Comparison of ENCODE assay signal across 8 cellular contexts in genomic region chr1:212700597-212700891, GRCh38. TPM values are rescaled to one million over a fixed set of nuclear protein-coding genes. Genes with fewer than 3 reads are reported as not detected.
A peak's percentile ranks its signal among the peaks of the same experiment; 100 is the strongest.
DNase-seq lines count a peak whose midpoint lies in the region; ATAC-seq and TF ChIP-seq lines count a peak whose summit lies in the region.

No MANE protein-coding gene starts in this region.

- DNase-seq in NCI-H82 (lab: John Stamatoyannopoulos, UW), result peak; percentile 61
- no peak for DNase-seq in NCI-H82 treated with DMSO at 0.1 percent for 48 hours (lab: John Stamatoyannopoulos, UW; ENCODE audit: unreplicated experiment)
- DNase-seq in activated CD8-positive, alpha-beta T cell treated with anti-CD3 and anti-CD28 coated beads, Interleukin-2, amount 10 ng/mL, durations not matched to agents 7 days and 5 days, result no peak
- DNase-seq in stomach, result no peak
- no peak for DNase-seq in OCI-M2 (lab: John Stamatoyannopoulos, UW; ENCODE audit: unreplicated experiment)
- no peak for DNase-seq in NCI-H146 (lab: John Stamatoyannopoulos, UW)

- H3K4me3 Mint-ChIP-seq in activated CD8-positive, alpha-beta T cell treated with anti-CD3 and anti-CD28 coated beads, Interleukin-2, amount 10 ng/mL, durations not matched to agents 7 days and 5 days, result peak overlapping the region; percentile 87

- no peak for TF ChIP-seq CTCF in stomach (IDR thresholded peaks at IDR 0.05)

- no peak for TF ChIP-seq POLR2A in stomach (IDR thresholded peaks at IDR 0.05)

- intact Hi-C loops in stomach (cut with DNase I; ENCODE audit: low total_unique reads), result no loop called here

- H3K27me3 ChIP-seq in iPS-18a (ENCODE audit: control insufficient read depth, insufficient read depth, low read length) (peaks cover 71% of the 10 kb centered on the region), stomach (peaks cover 0 to 38% (median 18%) of the 10 kb centered on the region in 3 donors)

- H3K9me3 ChIP-seq in iPS-18a (ENCODE audit: control insufficient read depth, low read depth, low read length) (no peaks in the 10 kb centered on the region), stomach (no peaks in the 10 kb centered on the region)

- H3K4me1 ChIP-seq in iPS-18a (ENCODE audit: control insufficient read depth, low read depth, low read length) (no peaks in the 10 kb centered on the region), stomach (peaks cover 26 to 40% (median 34%) of the 10 kb centered on the region in 4 donors)

- no peaks in the 10 kb centered on the region for H3K36me3 ChIP-seq in iPS-18a (ENCODE audit: control insufficient read depth, low read depth, low read length)
- H3K36me3 ChIP-seq in stomach, result no peaks in the 10 kb centered on the region

- no peaks in the 10 kb centered on the region for H3K9me3 Mint-ChIP-seq in activated CD8-positive, alpha-beta T cell treated with anti-CD3 and anti-CD28 coated beads, Interleukin-2, amount 10 ng/mL, durations not matched to agents 7 days and 5 days (ENCODE audit: insufficient read depth)

- POLR2A ChIA-PET in activated CD8-positive, alpha-beta T cell treated with anti-CD3 and anti-CD28 coated beads, Interleukin-2, amount 10 ng/mL, durations not matched to agents 7 days and 5 days (lab: Charles Lee), result interaction anchor here (1.4 to 1.5 kb wide), 2 partner anchors 11 to 37 kb away, joined by 3 to 4 read pairs; no protein-coding TSS in a partner anchor

- TF ChIP-seq EP300 in stomach (IDR thresholded peaks at IDR 0.05), result no peak

- peak overlapping the region; percentile 44 for H3K4me3 ChIP-seq in iPS-18a (ENCODE audit: low read length)
- H3K4me3 ChIP-seq in stomach, result peak overlapping the region; percentile 51 to 73 (median 58)

- peak; percentile 4 for ATAC-seq in activated CD8-positive, alpha-beta T cell treated with anti-CD3 and anti-CD28 coated beads, Interleukin-2, amount 10 ng/mL, durations not matched to agents 7 days and 5 days
- no peak for ATAC-seq in HG03460 (IDR thresholded peaks at IDR 0.05; ENCODE audit: unreplicated experiment)

- H3K36me3 Mint-ChIP-seq in activated CD8-positive, alpha-beta T cell treated with anti-CD3 and anti-CD28 coated beads, Interleukin-2, amount 10 ng/mL, durations not matched to agents 7 days and 5 days (ENCODE audit: low read depth), result peaks cover 10% of the 10 kb centered on the region

- peaks cover 5% of the 10 kb centered on the region for H3K27me3 Mint-ChIP-seq in activated CD8-positive, alpha-beta T cell treated with anti-CD3 and anti-CD28 coated beads, Interleukin-2, amount 10 ng/mL, durations not matched to agents 7 days and 5 days (ENCODE audit: low read depth)

- peaks cover 52% of the 10 kb centered on the region for H3K4me1 Mint-ChIP-seq in activated CD8-positive, alpha-beta T cell treated with anti-CD3 and anti-CD28 coated beads, Interleukin-2, amount 10 ng/mL, durations not matched to agents 7 days and 5 days (ENCODE audit: low read depth)

- 1 to 2% (median 1%) methylated on average over 16 of the region's 16 CpGs for WGBS in stomach, 5 donors

- no peak overlapping the region for H3K27ac ChIP-seq in iPS-18a (ENCODE audit: low read length)
- H3K27ac ChIP-seq in stomach, result peak overlapping the region; percentile 39 to 83 (median 78)

- no peak overlapping the region for H3K9ac ChIP-seq in iPS-18a (ENCODE audit: low read length)

- peak overlapping the region; percentile 74 for H3K27ac Mint-ChIP-seq in activated CD8-positive, alpha-beta T cell treated with anti-CD3 and anti-CD28 coated beads, Interleukin-2, amount 10 ng/mL, durations not matched to agents 7 days and 5 days

- CTCF ChIA-PET in activated CD8-positive, alpha-beta T cell treated with anti-CD3 and anti-CD28 coated beads, Interleukin-2, amount 10 ng/mL, durations not matched to agents 7 days and 5 days (lab: Charles Lee), result interaction anchor here (0.8 to 4.5 kb wide), 10 partner anchors 10 to 245 kb away, joined by 3 to 47 read pairs (median 5); partner anchors contain the start of genes NSL1 and TATDN3

RNA-seq across cellular contexts. Expression of gene BATF3, which starts 0.9 kb away (rescaled TPM):
- 10 to 100 TPM; 31.3 to 32.6 TPM for total RNA-seq in activated CD8-positive, alpha-beta T cell treated with anti-CD3 and anti-CD28 coated beads, Interleukin-2, amount 10 ng/mL, durations not matched to agents 7 days and 5 days
- 1 to 10 TPM in 2 of 5 donors, not detected in 3; 1.1 to 1.2 TPM for total RNA-seq in stomach
- polyA plus RNA-seq in stomach, result 1 to 10 TPM; 4.1 to 6.9 (median 5.3) TPM

Comparison
In these comparisons a context has a peak if more than half of its experiments do, and no peak if none do; other contexts are left out.
1. RNA of gene BATF3, which starts 0.9 kb away (total RNA-seq): 31.3 to 32.6 TPM in activated CD8-positive, alpha-beta T cell treated with anti-CD3 and anti-CD28 coated beads, Interleukin-2, amount 10 ng/mL, durations not matched to agents 7 days and 5 days; 1.1 to 1.2 TPM in stomach; every median in the first group is over 10 times any median in the second.